In the genomic region with DNA sequence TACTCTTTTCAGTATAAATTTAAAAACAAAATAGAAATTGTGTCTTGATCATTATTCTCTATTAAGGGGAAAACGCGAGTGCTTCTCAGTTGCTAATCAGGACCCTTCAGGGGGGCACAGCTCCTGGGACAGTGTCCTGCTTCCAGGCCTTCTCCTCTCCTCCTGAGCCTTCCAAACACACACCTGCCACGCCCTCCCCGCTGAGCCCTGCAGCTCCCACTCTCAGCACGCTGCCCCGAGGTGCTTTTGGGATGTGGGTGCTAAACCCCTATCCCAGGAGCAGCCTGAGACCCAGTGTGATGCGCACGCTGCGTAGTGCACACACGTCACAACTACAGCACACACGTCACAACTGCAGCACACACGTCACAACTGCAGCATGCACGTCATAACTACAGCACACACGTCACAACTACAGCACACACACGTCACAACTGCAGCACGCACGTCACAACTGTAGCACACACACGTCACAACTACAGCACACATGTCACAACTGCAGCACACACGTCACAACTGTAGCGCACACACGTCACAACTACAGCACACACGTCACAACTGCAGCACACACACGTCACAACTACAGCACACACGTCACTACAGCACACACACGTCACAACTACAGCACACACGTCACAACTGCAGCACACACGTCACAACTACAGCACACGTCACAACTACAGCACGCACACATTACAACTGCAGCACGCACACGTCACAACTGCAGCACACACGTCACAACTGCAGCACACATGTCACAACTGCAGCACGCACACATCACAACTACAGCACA, we compare ENCODE assay signal across 28 cellular contexts.
"Had no signal": no experiment of that assay in that cellular context is flagged by ENCODE, and none has a peak within 500 bp of the region (broad histone marks: within the 10 kb centered on the region; RNA-seq: fewer than 3 reads in every experiment).

No MANE protein-coding gene starts in this region.

- H3K27ac ChIP-seq: adrenal gland, body of pancreas, breast epithelium, SJCRH30, SK-N-MC, WERI-Rb-1 had no signal

- H3K4me3 ChIP-seq: adrenal gland, body of pancreas, breast epithelium, SJCRH30, SK-N-MC had no signal

- H3K27me3 ChIP-seq: adrenal gland had no signal

- FAIRE-seq: astrocyte had no signal

- H3K4me1 ChIP-seq: adrenal gland, body of pancreas, breast epithelium, SJCRH30 had no signal

- H3K9me3 ChIP-seq: adrenal gland, body of pancreas, SJCRH30 had no signal

- ATAC-seq: activated CD8-positive, alpha-beta memory T cell treated with anti-CD3 and anti-CD28 coated beads, Interleukin-2, amount 10 ng/mL, durations not matched to agents 7 days and 5 days; body of pancreas; Panc1 had no signal

- DNase-seq: activated CD4-positive, alpha-beta memory T cell treated with anti-CD3 and anti-CD28 coated beads, Interleukin-2, amount 10 ng/mL, durations not matched to agents 7 days and 5 days; activated CD4-positive, alpha-beta T cell treated with anti-CD3 and anti-CD28 coated beads for 1 hour; activated CD4-positive, alpha-beta T cell treated with anti-CD3 and anti-CD28 coated beads for 48 hours; activated CD4-positive, CD25-positive, alpha-beta regulatory T cell; activated CD8-positive, alpha-beta memory T cell treated with anti-CD3 and anti-CD28 coated beads for 24 hours; activated CD8-positive, alpha-beta memory T cell treated with anti-CD3 and anti-CD28 coated beads, Interleukin-2, amount 10 ng/mL, durations not matched to agents 7 days and 5 days; activated CD8-positive, alpha-beta memory T cell treated with anti-CD3 and anti-CD28 coated beads, Interleukin-2, amount 50 U/mL, for 48 hours; activated gamma-delta T cell; activated naive CD4-positive, alpha-beta T cell treated with Interleukin-2 at 50 U/mL for 16 hours; adrenal gland; body of pancreas; caudate nucleus; cerebellar nuclear complex; MM.1S; MV-4-11; NCI-H1092; NCI-H1436 treated with DMSO at 0.1 percent for 48 hours; NCI-H2029; NCI-H345; NCI-H524 treated with DMSO at 0.1 percent for 48 hours; SHP77; T1000; WERI-Rb-1 had no signal

- H3K36me3 ChIP-seq: adrenal gland, breast epithelium, SJCRH30, WERI-Rb-1 had no signal
